Comparison of ENCODE assay signal across 16 cellular contexts in the genomic region with DNA sequence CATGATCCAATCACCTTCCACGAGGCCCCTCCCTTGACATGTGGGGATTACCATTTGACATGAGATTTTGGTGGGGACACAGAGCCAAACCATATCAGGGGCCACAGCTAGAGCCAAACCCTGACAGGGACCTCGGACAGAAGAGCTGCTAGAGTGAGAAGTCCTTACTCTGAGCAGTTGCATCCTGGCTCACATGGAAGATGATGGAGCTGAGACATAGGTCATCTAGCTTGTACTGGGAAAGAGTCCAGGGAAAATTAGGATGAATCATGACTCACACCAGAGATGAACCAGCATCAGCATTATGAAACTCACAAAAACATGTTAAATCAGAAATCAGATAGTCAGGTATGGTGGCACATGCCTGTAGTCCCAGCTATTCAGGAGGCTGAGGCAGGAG. TPM values are rescaled to one million over a fixed set of nuclear protein-coding genes. Genes with fewer than 3 reads are reported as not detected.
DNase-seq lines count a peak whose midpoint lies in the region; ATAC-seq and TF ChIP-seq lines count a peak whose summit lies in the region.
"Had no signal": no experiment of that assay in that cellular context is flagged by ENCODE, and none has a peak within 500 bp of the region (broad histone marks: within the 10 kb centered on the region; RNA-seq: fewer than 3 reads in every experiment).

No MANE protein-coding gene starts in this region.

- H3K27ac ChIP-seq in PC-3 (ENCODE audit: low read length): no peak overlapping the region
- H3K27ac ChIP-seq: esophagus muscularis mucosa, stomach had no signal

- H3K27me3 Mint-ChIP-seq in chondrocyte (ENCODE audit: low read depth): no peaks in the 10 kb centered on the region
- H3K27me3 Mint-ChIP-seq: activated T-helper 17 cell treated with anti-CD3 and anti-CD28 coated beads, Interleukin-2, amount 50 U/mL, for 72 hours had no signal

- intact Hi-C loops in PC-3 (cut with micrococcal nuclease): no loop called here
- intact Hi-C loops in posterior cingulate gyrus (cut with DNase I): no loop called here

- H3K27ac Mint-ChIP-seq in chondrocyte (ENCODE audit: unreplicated experiment): no peak overlapping the region
- H3K27ac Mint-ChIP-seq: activated CD4-positive, alpha-beta T cell treated with anti-CD3 and anti-CD28 coated beads, Interleukin-2, amount 10 ng/mL, durations not matched to agents 24 days and 14 days; activated T-helper 17 cell treated with anti-CD3 and anti-CD28 coated beads, Interleukin-2, amount 50 U/mL, for 72 hours had no signal

- H3K4me1 Mint-ChIP-seq in chondrocyte (ENCODE audit: low read depth): no peaks in the 10 kb centered on the region

- no peak overlapping the region for H3K9ac ChIP-seq in PC-3 (ENCODE audit: low read length)

- H3K9me2 ChIP-seq in PC-3 (replicated peaks; ENCODE audit: low read length): no peaks in the 10 kb centered on the region

- no TSS peak for BruUV-seq in PC-3 (replicated peaks; lab: Mats Ljungman, UMichigan)

- H4K20me1 ChIP-seq in PC-3 (ENCODE audit: low read length): no peaks in the 10 kb centered on the region

- H3K9me3 ChIP-seq in PC-3 (ENCODE audit: low read length): no peaks in the 10 kb centered on the region
- H3K9me3 ChIP-seq: esophagus muscularis mucosa, stomach had no signal

- no peaks in the 10 kb centered on the region for H3K4me1 ChIP-seq in PC-3 (ENCODE audit: insufficient read depth, low read length)
- H3K4me1 ChIP-seq: esophagus muscularis mucosa had no signal

- H3K4me3 Mint-ChIP-seq in chondrocyte (ENCODE audit: unreplicated experiment): no peak overlapping the region
- H3K4me3 Mint-ChIP-seq: activated CD4-positive, alpha-beta T cell treated with anti-CD3 and anti-CD28 coated beads, Interleukin-2, amount 10 ng/mL, durations not matched to agents 24 days and 14 days; activated T-helper 17 cell treated with anti-CD3 and anti-CD28 coated beads, Interleukin-2, amount 50 U/mL, for 72 hours had no signal

- no peaks in the 10 kb centered on the region for H3K27me3 ChIP-seq in PC-3 (ENCODE audit: low read length)
- H3K27me3 ChIP-seq: esophagus muscularis mucosa, stomach had no signal

- H3K36me3 Mint-ChIP-seq in chondrocyte (ENCODE audit: low read depth): no peaks in the 10 kb centered on the region

- H3F3A ChIP-seq in PC-3 (ENCODE audit: low read length, unreplicated experiment): no peaks in the 10 kb centered on the region

- CTCF ChIA-PET in PC-3 (lab: Charles Lee): no interaction called here

- TF ChIP-seq CTCF in PC-3 (conservative IDR thresholded peaks at IDR 0.05; ENCODE audit: low read depth, low read length) (no peak), epithelial cell of esophagus (IDR thresholded peaks at IDR 0.05; ENCODE audit: insufficient read depth, low read depth, low read length, missing control alignments) (no peak), chondrocyte (IDR thresholded peaks at IDR 0.05) (no peak)

- no peak overlapping the region for H3K4me2 ChIP-seq in PC-3 (ENCODE audit: low read length)

- H3K4me3 ChIP-seq in PC-3 (ENCODE audit: low read length) (no peak overlapping the region), epithelial cell of esophagus (ENCODE audit: low read length) (no peak overlapping the region)
- H3K4me3 ChIP-seq: esophagus muscularis mucosa, stomach had no signal

- H3K36me3 ChIP-seq in PC-3 (ENCODE audit: low read depth, low read length): no peaks in the 10 kb centered on the region
- H3K36me3 ChIP-seq: esophagus muscularis mucosa, stomach had no signal

- POLR2A ChIA-PET in PC-3 (lab: Charles Lee; ENCODE audit: unreplicated experiment): interaction anchor here (0.6 kb wide), 1 partner anchor 31 kb away, joined by 8 read pairs; a partner anchor contains a TSS

- DNase-seq in EL (peak; percentile 81), PC-3 (peak; percentile 78), epithelial cell of esophagus (ENCODE audit: low read depth) (peak; percentile 89), non-pigmented ciliary epithelial cell (ENCODE audit: low read depth) (peak; percentile 37), posterior cingulate gyrus (no peak), chondrocyte (ENCODE audit: low spot score) (no peak), GM19238 (ENCODE audit: insufficient read length, low spot score) (no peak)
- DNase-seq: activated CD4-positive, alpha-beta T cell treated with anti-CD3 and anti-CD28 coated beads, Interleukin-2, amount 10 ng/mL, durations not matched to agents 24 days and 14 days; central memory CD4-positive, alpha-beta T cell; Kasumi-1; NCI-H2081 treated with DMSO at 0.1 percent for 48 hours; retina; stomach had no signal

- H2AFZ ChIP-seq in PC-3 (ENCODE audit: low read length): no peak overlapping the region

- no peaks in the 10 kb centered on the region for H3K9me3 Mint-ChIP-seq in chondrocyte (ENCODE audit: low read depth)
- H3K9me3 Mint-ChIP-seq: activated T-helper 17 cell treated with anti-CD3 and anti-CD28 coated beads, Interleukin-2, amount 50 U/mL, for 72 hours had no signal

- no peaks in the 10 kb centered on the region for H3K79me2 ChIP-seq in PC-3 (ENCODE audit: low read length)

- ATAC-seq in PC-3 (peak; percentile 98), GM19395 (IDR thresholded peaks at IDR 0.05; ENCODE audit: unreplicated experiment) (no peak)
- ATAC-seq: activated T-helper 17 cell treated with anti-CD3 and anti-CD28 coated beads, Interleukin-2, amount 50 U/mL, for 72 hours had no signal

RNA-seq across cellular contexts. Expression of a gene that starts 12.8 kb away (rescaled TPM):
- total RNA-seq in PC-3 (2014; rRNA removed) (8.8 and 12.2 TPM in 2 replicates), chondrocyte (6.2 to 9.1 TPM (median 8.9 TPM) in 3 replicates)

RNA-seq across cellular contexts. Expression of a gene that starts 31.3 kb away (rescaled TPM):
- total RNA-seq in PC-3 (2014; rRNA removed) (67.4 and 110 TPM in 2 replicates), chondrocyte (74.3 to 95.7 TPM (median 78.4 TPM) in 3 replicates)

Comparison
In these comparisons a context has a peak if more than half of its experiments do, and no peak if none do; other contexts are left out.
1. DNase-seq: peak in EL (single experiment), PC-3 (single experiment), epithelial cell of esophagus (single experiment) and non-pigmented ciliary epithelial cell (single experiment); none in posterior cingulate gyrus (0 of 10), chondrocyte (single experiment) and GM19238 (single experiment).